Comparison of ENCODE assay signal across 21 cellular contexts in the genomic region with DNA sequence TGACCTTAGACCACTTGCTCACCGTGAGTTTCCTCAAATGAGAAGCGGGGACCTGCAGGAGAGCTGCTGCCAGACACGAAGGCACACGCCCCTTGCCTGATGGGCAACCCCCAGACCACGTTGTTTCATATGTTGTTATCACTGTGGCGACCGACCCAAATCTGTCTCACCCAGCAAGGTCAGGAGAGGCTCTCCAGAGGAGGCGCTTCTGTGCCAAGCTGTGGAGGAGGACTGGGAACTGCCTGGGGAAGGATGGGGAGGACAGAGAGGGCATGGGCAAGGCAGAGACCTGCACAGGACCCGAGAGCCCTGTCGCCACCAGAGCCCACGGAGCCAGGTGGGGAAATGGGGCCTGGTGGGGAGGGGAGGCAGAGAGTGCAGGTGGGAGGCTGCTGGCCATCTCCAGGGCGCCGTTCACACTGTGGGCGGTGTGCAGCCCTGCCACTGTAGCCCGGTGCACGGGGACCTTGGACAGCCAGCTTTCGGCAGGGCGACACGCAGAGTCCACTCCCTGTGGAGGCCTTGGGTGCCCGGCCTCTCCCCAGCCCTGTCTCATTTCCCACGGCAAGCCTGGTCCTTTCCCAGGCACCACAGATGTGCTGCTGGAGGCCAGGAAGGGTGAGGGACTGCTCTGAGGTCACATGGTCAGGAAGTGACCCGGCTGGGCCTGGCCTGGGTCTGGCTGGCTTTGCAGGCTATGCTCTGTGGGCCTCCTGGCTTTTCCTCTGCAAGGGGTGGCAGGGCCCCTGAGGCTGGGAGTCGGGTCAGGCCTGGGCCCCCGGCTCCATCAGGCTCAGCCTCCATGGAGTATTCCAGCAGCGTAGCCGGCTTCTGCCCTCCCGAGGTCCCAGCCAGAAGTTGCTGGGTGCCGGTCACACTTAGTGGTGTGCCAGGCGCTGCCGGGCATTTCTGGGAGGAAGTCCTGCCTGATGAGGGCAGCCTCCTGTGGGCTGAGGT. TPM values are rescaled to one million over a fixed set of nuclear protein-coding genes. Genes with fewer than 3 reads are reported as not detected.
DNase-seq lines count a peak whose midpoint lies in the region; ATAC-seq and TF ChIP-seq lines count a peak whose summit lies in the region.
"Had no signal": no experiment of that assay in that cellular context is flagged by ENCODE, and none has a peak within 500 bp of the region (broad histone marks: within the 10 kb centered on the region; RNA-seq: fewer than 3 reads in every experiment).

No MANE protein-coding gene starts in this region.

- no peaks in the 10 kb centered on the region for H4K20me1 ChIP-seq in SK-N-SH (ENCODE audit: insufficient read depth)

- TF ChIP-seq EP300 in SK-N-SH (IDR thresholded peaks at IDR 0.05; ENCODE audit: borderline replicate concordance in 1 of 2, low read depth in 1 of 2, low read length in 1 of 2): peak in 1 of 2 experiments; percentile 43; a peak in 2 of 4 replicates

- H3K4me3 ChIP-seq in SK-N-SH (ENCODE audit: low read depth in 2 of 2, low read length in 1 of 2) (no peak overlapping the region), heart right ventricle (peak overlapping the region in 8 of 10 donors; percentile 48 to 64 (median 57)), neutrophil (ENCODE audit: low read depth in 1 of 2, low read length in 1 of 2) (peak overlapping the region in 1 of 2 experiments; percentile 23)
- H3K4me3 ChIP-seq: lung, MG63 had no signal

- TF ChIP-seq RAD21 in SK-N-SH (IDR thresholded peaks at IDR 0.05; ENCODE audit: low read length): no peak

- TF ChIP-seq CTCF in SK-N-SH (IDR thresholded peaks at IDR 0.05) (no peak), heart right ventricle (IDR thresholded peaks at IDR 0.05) (peak in 1 of 9 donors; percentile 11), neutrophil (IDR thresholded peaks at IDR 0.05) (no peak)

- H3K27me3 ChIP-seq in SK-N-SH (ENCODE audit: insufficient read depth): no peaks in the 10 kb centered on the region
- peaks cover 0 to 17% (median 0%) of the 10 kb centered on the region in 7 donors for H3K27me3 ChIP-seq in heart right ventricle
- no peaks in the 10 kb centered on the region for H3K27me3 ChIP-seq in neutrophil
- H3K27me3 ChIP-seq: MG63 had no signal

- no peak overlapping the region for H3K4me2 ChIP-seq in SK-N-SH

- H3F3A ChIP-seq in SK-N-SH (replicated peaks; ENCODE audit: insufficient read depth): peaks cover 8% of the 10 kb centered on the region

- no peak overlapping the region for H3K9ac ChIP-seq in SK-N-SH

- intact Hi-C loops in heart right ventricle (cut with DNase I): loop anchor here in 5 of 10 donors (2.0 to 10.0 kb wide), 4 partner anchors 45 to 132 kb away; no protein-coding TSS in a partner anchor

- no peaks in the 10 kb centered on the region for H3K79me2 ChIP-seq in SK-N-SH (ENCODE audit: insufficient read depth)

- 87% methylated on average over 12 of the region's 30 CpGs for WGBS in SK-N-SH (ENCODE audit: low lambda C conversion rate)
- 39 to 46% methylated on average over 30 of the region's 30 CpGs for WGBS in heart right ventricle, 2 donors

- H2AFZ ChIP-seq in SK-N-SH (ENCODE audit: low read depth): no peak overlapping the region

- H3K4me1 ChIP-seq in SK-N-SH (ENCODE audit: control insufficient read depth in 1 of 2, insufficient read depth in 2 of 2, low read depth in 1 of 2, low read length in 1 of 2): peaks cover 23 to 47% of the 10 kb centered on the region in 2 experiments; a peak in 3 of 4 replicates
- H3K4me1 ChIP-seq in heart right ventricle: peaks cover 58 to 90% (median 69%) of the 10 kb centered on the region in 9 donors
- H3K4me1 ChIP-seq in neutrophil (ENCODE audit: control insufficient read depth in 1 of 2, insufficient read depth in 1 of 2, low read depth in 1 of 2, low read length in 1 of 2): peaks cover 56 to 95% of the 10 kb centered on the region in 2 experiments

- CTCF ChIA-PET in SK-N-SH (lab: Yijun Ruan, JAX): interaction anchor here (0.7 to 4.3 kb wide), 4 partner anchors 31 to 156 kb away, joined by 3 to 26 read pairs (median 8); no protein-coding TSS in a partner anchor

- no peaks in the 10 kb centered on the region for H3K9me3 ChIP-seq in SK-N-SH
- H3K9me3 ChIP-seq in heart right ventricle: no peaks in the 10 kb centered on the region
- no peaks in the 10 kb centered on the region for H3K9me3 ChIP-seq in neutrophil
- H3K9me3 ChIP-seq: MG63 had no signal

- POLR2A ChIA-PET in SK-N-SH (lab: Yijun Ruan, JAX): no interaction called here

- DNase-seq in SK-N-SH: peak; percentile 84
- peak; percentile 56 to 58 for DNase-seq in heart right ventricle
- no peak for DNase-seq in NCI-H187 (lab: John Stamatoyannopoulos, UW)
- no peak for DNase-seq in NCI-H226
- no peak for DNase-seq in NCI-H82 treated with DMSO at 0.1 percent for 48 hours (lab: John Stamatoyannopoulos, UW; ENCODE audit: unreplicated experiment)
- DNase-seq: 8988T; activated CD4-positive, alpha-beta T cell treated with anti-CD3 and anti-CD28 coated beads for 1 hour; CD8-positive, alpha-beta memory T cell; HFFc6; MG63; NCI-H2029 treated with DMSO at 0.1 percent for 48 hours; NCI-H748 treated with DMSO at 0.1 percent for 48 hours; nucleus accumbens; stimulated activated CD4-positive, alpha-beta T cell treated with anti-CD3 and anti-CD28 coated beads, Interleukin-12 subunit alpha, Interleukin-12 subunit beta, amount 100 ng/mL, for 4 hours; T-helper 17 cell had no signal

- ATAC-seq in SK-N-SH treated with all-trans-retinoic acid at 6 μM for 48 hours: no peak
- peak; percentile 9 to 57 (median 48) for ATAC-seq in heart right ventricle
- ATAC-seq in GM21786 (IDR thresholded peaks at IDR 0.05; ENCODE audit: unreplicated experiment): no peak
- ATAC-seq: activated naive CD4-positive, alpha-beta T cell treated with anti-CD3 and anti-CD28 coated beads, Interleukin-2, amount 50 U/mL, for 72 hours; T-helper 17 cell had no signal

- peak overlapping the region in 1 of 2 experiments; percentile 76; a peak in 2 of 4 replicates for H3K27ac ChIP-seq in SK-N-SH (ENCODE audit: low read depth in 2 of 2, low read length in 1 of 2)
- peak overlapping the region; percentile 69 to 86 (median 75) for H3K27ac ChIP-seq in heart right ventricle
- peak overlapping the region; percentile 75 for H3K27ac ChIP-seq in neutrophil
- H3K27ac ChIP-seq: RWPE1 had no signal

- no peaks in the 10 kb centered on the region for H3K9me2 ChIP-seq in SK-N-SH

- H3K36me3 ChIP-seq in SK-N-SH (replicated peaks in 1 of 2; ENCODE audit: control insufficient read depth in 1 of 2, insufficient read depth in 2 of 2, low read length in 1 of 2) (no peaks in the 10 kb centered on the region), heart right ventricle (no peaks in the 10 kb centered on the region), neutrophil (no peaks in the 10 kb centered on the region)
- H3K36me3 ChIP-seq: MG63 had no signal

TF ChIP-seq in SK-N-SH, 30 proteins besides CTCF, POLR2A, EP300 and RAD21 (continues in another document):
- TF ChIP-seq, protein P1, sequence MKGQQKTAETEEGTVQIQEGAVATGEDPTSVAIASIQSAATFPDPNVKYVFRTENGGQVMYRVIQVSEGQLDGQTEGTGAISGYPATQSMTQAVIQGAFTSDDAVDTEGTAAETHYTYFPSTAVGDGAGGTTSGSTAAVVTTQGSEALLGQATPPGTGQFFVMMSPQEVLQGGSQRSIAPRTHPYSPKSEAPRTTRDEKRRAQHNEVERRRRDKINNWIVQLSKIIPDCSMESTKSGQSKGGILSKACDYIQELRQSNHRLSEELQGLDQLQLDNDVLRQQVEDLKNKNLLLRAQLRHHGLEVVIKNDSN (IDR thresholded peaks at IDR 0.05; ENCODE audit: borderline replicate concordance, low read depth): 0 out of 2 replicates have a peak, but pooled peaks have one; percentile 38
- no peak for TF ChIP-seq ELF1 (IDR thresholded peaks at IDR 0.05)
- no peak for TF ChIP-seq EZH2phosphoT487 (IDR thresholded peaks at IDR 0.05; ENCODE audit: borderline replicate concordance, low read depth)
- TF ChIP-seq SIN3A (IDR thresholded peaks at IDR 0.05; ENCODE audit: borderline replicate concordance, low read depth, low read length): no peak
- TF ChIP-seq MXI1 (IDR thresholded peaks at IDR 0.05; ENCODE audit: low read depth, low read length): peak; percentile 31; the same call in 1 of the 2 replicates

TF ChIP-seq in SK-N-SH treated with all-trans-retinoic acid at 6 μM for 48 hours, 23 proteins besides CTCF, POLR2A, EP300 and RAD21 (continues in another document):
- TF ChIP-seq RARB (CRISPR knock-in tag; IDR thresholded peaks at IDR 0.05) (no peak), TCF4 (CRISPR knock-in tag; IDR thresholded peaks at IDR 0.05; ENCODE audit: borderline replicate concordance) (no peak), PPARA (CRISPR knock-in tag; IDR thresholded peaks at IDR 0.05; ENCODE audit: borderline replicate concordance) (no peak), ZFP3 (CRISPR knock-in tag; IDR thresholded peaks at IDR 0.05) (no peak), ZNF565 (CRISPR knock-in tag; conservative IDR thresholded peaks at IDR 0.05; ENCODE audit: low read depth) (no peak), ZC3H10 (CRISPR knock-in tag; IDR thresholded peaks at IDR 0.05) (no peak), ARNTL (CRISPR knock-in tag; IDR thresholded peaks at IDR 0.05; ENCODE audit: borderline replicate concordance, low read depth) (no peak)
- TF ChIP-seq, protein P2, sequence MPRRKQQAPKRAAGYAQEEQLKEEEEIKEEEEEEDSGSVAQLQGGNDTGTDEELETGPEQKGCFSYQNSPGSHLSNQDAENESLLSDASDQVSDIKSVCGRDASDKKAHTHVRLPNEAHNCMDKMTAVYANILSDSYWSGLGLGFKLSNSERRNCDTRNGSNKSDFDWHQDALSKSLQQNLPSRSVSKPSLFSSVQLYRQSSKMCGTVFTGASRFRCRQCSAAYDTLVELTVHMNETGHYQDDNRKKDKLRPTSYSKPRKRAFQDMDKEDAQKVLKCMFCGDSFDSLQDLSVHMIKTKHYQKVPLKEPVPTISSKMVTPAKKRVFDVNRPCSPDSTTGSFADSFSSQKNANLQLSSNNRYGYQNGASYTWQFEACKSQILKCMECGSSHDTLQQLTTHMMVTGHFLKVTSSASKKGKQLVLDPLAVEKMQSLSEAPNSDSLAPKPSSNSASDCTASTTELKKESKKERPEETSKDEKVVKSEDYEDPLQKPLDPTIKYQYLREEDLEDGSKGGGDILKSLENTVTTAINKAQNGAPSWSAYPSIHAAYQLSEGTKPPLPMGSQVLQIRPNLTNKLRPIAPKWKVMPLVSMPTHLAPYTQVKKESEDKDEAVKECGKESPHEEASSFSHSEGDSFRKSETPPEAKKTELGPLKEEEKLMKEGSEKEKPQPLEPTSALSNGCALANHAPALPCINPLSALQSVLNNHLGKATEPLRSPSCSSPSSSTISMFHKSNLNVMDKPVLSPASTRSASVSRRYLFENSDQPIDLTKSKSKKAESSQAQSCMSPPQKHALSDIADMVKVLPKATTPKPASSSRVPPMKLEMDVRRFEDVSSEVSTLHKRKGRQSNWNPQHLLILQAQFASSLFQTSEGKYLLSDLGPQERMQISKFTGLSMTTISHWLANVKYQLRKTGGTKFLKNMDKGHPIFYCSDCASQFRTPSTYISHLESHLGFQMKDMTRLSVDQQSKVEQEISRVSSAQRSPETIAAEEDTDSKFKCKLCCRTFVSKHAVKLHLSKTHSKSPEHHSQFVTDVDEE (CRISPR knock-in tag; IDR thresholded peaks at IDR 0.05): no peak

RNA-seq across cellular contexts. Expression of gene HTRA3, which starts 3.2 kb away (rescaled TPM):
- 0.05 TPM in 1 of 2 replicates, not detected in the other for polyA plus RNA-seq in SK-N-SH (2012; rRNA removed)
- polyA plus RNA-seq in SK-N-SH (2012; cell fraction: cytosol; rRNA removed): 0.01 and 0.03 TPM in 2 replicates
- 0.04 and 0.05 TPM in 2 replicates for polyA plus RNA-seq in SK-N-SH (2012; cell fraction: nucleus; rRNA removed)
- 10 to 100 TPM; 20.2 to 82.5 (median 54.2) TPM for total RNA-seq in heart right ventricle
- 10 to 100 TPM; 51.8 to 56.7 TPM for polyA plus RNA-seq in heart right ventricle
- total RNA-seq: activated naive CD4-positive, alpha-beta T cell treated with anti-CD3 and anti-CD28 coated beads, Interleukin-2, amount 50 U/mL, for 72 hours; CD8-positive, alpha-beta memory T cell; T-helper 17 cell had no signal
- polyA plus RNA-seq: CD8-positive, alpha-beta memory T cell had no signal

Comparison
In these comparisons a context has a peak if more than half of its experiments do, and no peak if none do; other contexts are left out.
1. DNase-seq: peak in SK-N-SH (single experiment) and heart right ventricle (2 of 2); none in NCI-H187 (0 of 2), NCI-H226 (single experiment) and NCI-H82 treated with DMSO at 0.1 percent for 48 hours (single experiment).
2. H3K4me3 ChIP-seq: peak in heart right ventricle (8 of 10); none in SK-N-SH (0 of 2).
3. ATAC-seq: peak in heart right ventricle (8 of 8); none in SK-N-SH treated with all-trans-retinoic acid at 6 μM for 48 hours (single experiment) and GM21786 (single experiment).
4. RNA of gene HTRA3, which starts 3.2 kb away (polyA plus RNA-seq): 51.8 to 56.7 TPM in heart right ventricle; 0.01 to 0.05 TPM in SK-N-SH; every median in the first group is over 10 times any median in the second.